In the genomic region with DNA sequence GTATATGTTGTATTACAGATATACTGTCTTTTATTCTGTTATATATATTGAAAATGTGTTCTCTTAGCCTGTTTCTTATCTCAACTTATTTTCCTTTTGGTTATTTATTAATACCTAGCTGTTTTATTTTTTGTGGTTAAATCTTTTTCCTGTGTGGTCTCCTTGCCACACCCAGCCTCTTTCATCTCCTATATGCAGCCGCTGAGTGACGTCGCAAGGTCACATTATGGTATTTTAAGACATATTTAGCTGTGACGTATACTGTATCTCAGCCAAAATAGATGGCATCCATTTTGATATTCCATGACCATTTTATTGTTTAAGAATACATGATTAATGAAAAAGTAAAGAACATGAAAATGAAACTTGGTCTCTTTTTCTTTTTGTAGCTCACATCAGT, we compare ENCODE assay signal across 17 cellular contexts. TPM values are rescaled to one million over a fixed set of nuclear protein-coding genes. Genes with fewer than 3 reads are reported as not detected.
DNase-seq lines count a peak whose midpoint lies in the region; ATAC-seq and TF ChIP-seq lines count a peak whose summit lies in the region.
"Had no signal": no experiment of that assay in that cellular context is flagged by ENCODE, and none has a peak within 500 bp of the region (broad histone marks: within the 10 kb centered on the region; RNA-seq: fewer than 3 reads in every experiment).

No MANE protein-coding gene starts in this region.

- H3K4me1 ChIP-seq in endodermal cell (ENCODE audit: control insufficient read depth, insufficient read depth, low read length): no peaks in the 10 kb centered on the region
- H3K4me1 ChIP-seq: ascending aorta, sigmoid colon, tibial nerve had no signal

- no peak overlapping the region for H3K4me3 ChIP-seq in endodermal cell (ENCODE audit: low read length)
- H3K4me3 ChIP-seq: ascending aorta, sigmoid colon, tibial nerve had no signal

- WGBS in endodermal cell (ENCODE audit: insufficient coverage in 1 of 2, insufficient read length in 1 of 2), 2 experiments: 100% methylated on average over 4 of the region's 4 CpGs; no CpG with 5 or more reads in 1 of the 2 experiments

- H3K4me1 Mint-ChIP-seq in central memory CD8-positive, alpha-beta T cell: peaks cover 16% of the 10 kb centered on the region
- no peaks in the 10 kb centered on the region for H3K4me1 Mint-ChIP-seq in endodermal cell

- no peaks in the 10 kb centered on the region for H3K27me3 Mint-ChIP-seq in central memory CD8-positive, alpha-beta T cell
- no peaks in the 10 kb centered on the region for H3K27me3 Mint-ChIP-seq in endodermal cell (ENCODE audit: insufficient read depth)
- H3K27me3 Mint-ChIP-seq: dendritic cell treated with granulocyte-macrophage colony-stimulating factor and Interleukin-4, amounts not matched to agents 40 ng/mL and 50 ng/mL, for 4 days had no signal

- peak overlapping the region; percentile 53 for H3K4me3 Mint-ChIP-seq in central memory CD8-positive, alpha-beta T cell
- H3K4me3 Mint-ChIP-seq in endodermal cell: no peak overlapping the region
- H3K4me3 Mint-ChIP-seq: dendritic cell treated with granulocyte-macrophage colony-stimulating factor and Interleukin-4, amounts not matched to agents 40 ng/mL and 50 ng/mL, for 4 days had no signal

- no peak overlapping the region for H3K9ac ChIP-seq in endodermal cell (ENCODE audit: extremely low read depth, low read length, poor library complexity, severe bottlenecking)

- peaks cover 12% of the 10 kb centered on the region for H3K36me3 Mint-ChIP-seq in central memory CD8-positive, alpha-beta T cell (ENCODE audit: insufficient read depth)
- H3K36me3 Mint-ChIP-seq in endodermal cell (ENCODE audit: low read depth): peaks cover 51% of the 10 kb centered on the region

- no peak overlapping the region for H3K27ac ChIP-seq in endodermal cell (ENCODE audit: low read depth, low read length)
- H3K27ac ChIP-seq: ascending aorta, sigmoid colon, tibial nerve had no signal

- peaks cover 80% of the 10 kb centered on the region for H3K36me3 ChIP-seq in endodermal cell (ENCODE audit: control insufficient read depth, insufficient read depth, low read length)
- H3K36me3 ChIP-seq: ascending aorta, sigmoid colon, tibial nerve had no signal

- H3K27ac Mint-ChIP-seq in central memory CD8-positive, alpha-beta T cell (ENCODE audit: low read depth): peak overlapping the region; percentile 89
- H3K27ac Mint-ChIP-seq in endodermal cell: no peak overlapping the region
- H3K27ac Mint-ChIP-seq: dendritic cell treated with granulocyte-macrophage colony-stimulating factor and Interleukin-4, amounts not matched to agents 40 ng/mL and 50 ng/mL, for 4 days had no signal

- no peaks in the 10 kb centered on the region for H3K27me3 ChIP-seq in endodermal cell (ENCODE audit: control insufficient read depth, insufficient read depth, low read length, poor library complexity, severe bottlenecking)
- H3K27me3 ChIP-seq: ascending aorta, sigmoid colon, tibial nerve had no signal

- H3K9me3 ChIP-seq in endodermal cell (ENCODE audit: control insufficient read depth, low read length): no peaks in the 10 kb centered on the region
- H3K9me3 ChIP-seq: ascending aorta, sigmoid colon, tibial nerve had no signal

- H3K9me3 Mint-ChIP-seq in central memory CD8-positive, alpha-beta T cell: no peaks in the 10 kb centered on the region
- no peaks in the 10 kb centered on the region for H3K9me3 Mint-ChIP-seq in endodermal cell
- H3K9me3 Mint-ChIP-seq: dendritic cell treated with granulocyte-macrophage colony-stimulating factor and Interleukin-4, amounts not matched to agents 40 ng/mL and 50 ng/mL, for 4 days had no signal

- peak; percentile 62 for ATAC-seq in GM19372 (IDR thresholded peaks at IDR 0.05; ENCODE audit: low read depth, unreplicated experiment)
- ATAC-seq in central memory CD8-positive, alpha-beta T cell (replicated peaks; ENCODE audit: extremely low read depth, poor library complexity, severe bottlenecking): peak; percentile 90
- ATAC-seq: Right ventricle myocardium inferior had no signal

- no peak for TF ChIP-seq CTCF in endodermal cell (conservative IDR thresholded peaks at IDR 0.05)

- DNase-seq in activated CD8-positive, alpha-beta memory T cell treated with anti-CD3 and anti-CD28 coated beads, Interleukin-2, amount 50 U/mL, for 1 hour (ENCODE audit: extremely low read depth): peak; percentile 19
- no peak for DNase-seq in activated CD8-positive, alpha-beta memory T cell treated with anti-CD3 and anti-CD28 coated beads, Interleukin-2, amount 50 U/mL, for 4 hours
- DNase-seq in T follicular helper cell (ENCODE audit: low read depth) (peak; percentile 52), HPDE6-E6E7 (ENCODE audit: extremely low spot score) (no peak), SHP77 (lab: John Stamatoyannopoulos, UW) (no peak), endodermal cell (no peak)
- peak in 1 of 2 donors; percentile 26 for DNase-seq in central memory CD8-positive, alpha-beta T cell (ENCODE audit: low spot score in 2 of 2)
- DNase-seq: hippocampal formation, KBM-7, NCI-H1417, NCI-H226, sigmoid colon had no signal

RNA-seq across cellular contexts. Expression of a gene that starts 29.1 kb away (rescaled TPM):
- total RNA-seq in endodermal cell: 10 to 100 TPM; 77.2 to 87.2 TPM
- 95.0 TPM for polyA plus RNA-seq in endodermal cell (2013, experiment 1 of 2)
- polyA plus RNA-seq in endodermal cell (2013, experiment 2 of 2): 126 TPM

Comparison
In these comparisons a context has a peak if more than half of its experiments do, and no peak if none do; other contexts are left out.
1. DNase-seq: peak in activated CD8-positive, alpha-beta memory T cell treated with anti-CD3 and anti-CD28 coated beads, Interleukin-2, amount 50 U/mL, for 1 hour (single experiment) and T follicular helper cell (single experiment); none in activated CD8-positive, alpha-beta memory T cell treated with anti-CD3 and anti-CD28 coated beads, Interleukin-2, amount 50 U/mL, for 4 hours (single experiment), HPDE6-E6E7 (single experiment), SHP77 (0 of 2) and endodermal cell (single experiment).